ENCODE assay signal across 20 cellular contexts in the genomic region with DNA sequence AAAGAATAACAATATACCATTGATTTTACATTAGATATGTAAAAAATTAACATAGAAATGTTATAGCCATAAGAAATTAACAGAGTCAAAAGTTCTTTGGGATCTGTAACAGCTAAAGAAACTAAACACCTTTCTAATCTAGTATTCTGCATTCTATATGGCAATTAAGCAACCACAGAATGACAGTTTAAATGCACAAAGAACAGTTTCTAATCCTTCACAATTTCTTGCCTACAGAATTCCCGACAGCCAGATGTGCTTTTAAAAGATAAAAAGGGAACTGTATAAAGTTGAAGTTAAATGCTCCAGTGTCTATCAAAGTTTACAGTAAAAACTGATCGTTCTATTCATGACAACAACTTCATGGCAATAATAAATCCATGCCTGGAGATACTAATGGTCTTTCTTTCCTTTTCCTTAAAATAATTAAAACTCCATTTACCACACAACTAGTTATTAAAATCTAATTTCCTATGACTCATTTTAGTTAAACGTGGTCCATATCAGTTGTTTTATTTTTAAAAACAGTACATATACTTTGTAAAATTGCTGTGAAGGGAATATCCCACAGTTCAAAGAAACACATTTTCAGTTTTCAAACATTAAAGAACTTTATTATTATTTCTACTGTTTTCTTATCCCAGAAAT.
A peak's percentile ranks its signal among the peaks of the same experiment; 100 is the strongest.
DNase-seq lines count a peak whose midpoint lies in the region; ATAC-seq, FAIRE-seq and TF ChIP-seq lines count a peak whose summit lies in the region.
"Had no signal": no experiment of that assay in that cellular context is flagged by ENCODE, and none has a peak within 500 bp of the region (broad histone marks: within the 10 kb centered on the region; RNA-seq: fewer than 3 reads in every experiment).

No MANE protein-coding gene starts in this region.

- H3K4me3 ChIP-seq in SK-N-MC = 0 out of 2 replicates have a peak overlapping the region, but pooled peaks have one; percentile 2
- H3K4me3 ChIP-seq: A549, GM23248, HAP-1, MG63, SJCRH30 had no signal

- H3K36me3 ChIP-seq in SK-N-MC (ENCODE audit: insufficient read depth, low read length) = no peaks in the 10 kb centered on the region
- H3K36me3 ChIP-seq: HAP-1, MG63, SJCRH30 had no signal

- peak overlapping the region; percentile 42 for H3K27ac ChIP-seq in SK-N-MC
- H3K27ac ChIP-seq: A549, GM23248, SJCRH30 had no signal

- DNase-seq in GM12891 (ENCODE audit: insufficient read length, low spot score) = no peak
- peak; percentile 5 for DNase-seq in SK-N-MC (ENCODE audit: low read depth, low spot score)
- no peak for DNase-seq in Kasumi-1 (lab: John Stamatoyannopoulos, UW)
- DNase-seq: CD4-positive, CD25-positive, alpha-beta regulatory T cell; EL; GM23248; MG63; NCI-H1417; NCI-H187; NCI-H2107; NCI-H446 treated with DMSO at 0.1 percent for 48 hours; SJCRH30 had no signal

- peak overlapping the region; percentile 48 for H3K9ac ChIP-seq in SK-N-MC (ENCODE audit: insufficient read length)
- H3K9ac ChIP-seq: GM23248 had no signal

- no peaks in the 10 kb centered on the region for H3K9me3 ChIP-seq in SK-N-MC (ENCODE audit: low read depth, low read length)
- H3K9me3 ChIP-seq: A549, HAP-1, MG63, SJCRH30 had no signal

- ATAC-seq in HG03045 (IDR thresholded peaks at IDR 0.05; ENCODE audit: unreplicated experiment) (no peak), GM21619 (IDR thresholded peaks at IDR 0.05; ENCODE audit: unreplicated experiment) (no peak), HG03442 (IDR thresholded peaks at IDR 0.05; ENCODE audit: unreplicated experiment) (no peak)
- ATAC-seq: A549 had no signal

- TF ChIP-seq POLR2A in GM12891 (IDR thresholded peaks at IDR 0.05; ENCODE audit: low read depth, low read length) = no peak

- FAIRE-seq in A204.1 (lab: Jason Lieb, UNC) (peak; percentile 53), GM12891 (lab: Jason Lieb, UNC) (peak; percentile 51), endometrium (lab: Jason Lieb, UNC) (peak; percentile 65)
- FAIRE-seq: A549, HTR-8/SVneo had no signal

TF ChIP-seq in GM12891, 5 proteins besides CTCF, POLR2A, EP300 and RAD21:
- no peak for TF ChIP-seq TAF1 (IDR thresholded peaks at IDR 0.05; ENCODE audit: low read depth, low read length)
- no peak for TF ChIP-seq PAX5 (IDR thresholded peaks at IDR 0.05; ENCODE audit: insufficient read depth, low read length, severe bottlenecking)
- no peak for TF ChIP-seq POU2F2 (IDR thresholded peaks at IDR 0.05; ENCODE audit: low read depth, low read length)
- TF ChIP-seq POLR2AphosphoS5 (IDR thresholded peaks at IDR 0.05; ENCODE audit: low read depth, low read length) = no peak
- no peak for TF ChIP-seq SPI1 (IDR thresholded peaks at IDR 0.05; ENCODE audit: low read depth, low read length)
TF ChIP-seq in GM12891: peak in this region for 0.
